In the genomic region with DNA sequence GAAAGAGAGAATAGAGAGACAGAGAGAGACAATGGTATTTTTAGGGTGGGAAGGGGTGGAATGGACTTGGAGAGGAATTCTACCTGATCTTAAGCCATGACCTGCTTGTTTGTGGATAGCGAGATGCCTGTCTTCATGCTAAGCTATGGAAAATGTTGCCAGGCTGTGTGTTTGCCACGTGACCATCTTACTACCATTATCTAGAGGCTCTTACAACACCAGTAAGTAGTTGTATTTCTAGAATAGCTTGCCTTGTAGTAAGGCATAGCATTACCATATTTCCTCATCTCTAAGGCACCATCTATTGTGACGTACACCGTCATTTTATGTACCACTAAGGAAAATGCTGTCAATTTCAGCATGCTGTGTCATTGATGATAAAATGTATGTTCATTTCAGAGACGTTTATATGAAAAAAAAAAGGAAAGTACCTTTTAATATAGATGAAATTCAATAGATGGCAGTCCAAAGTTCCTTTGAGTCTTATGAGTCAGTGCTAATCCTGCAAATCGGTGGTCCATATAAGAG, we compare ENCODE assay signal across 2 cellular contexts.
TF ChIP-seq lines count a peak whose summit lies in the region.

No MANE protein-coding gene starts in this region.

TF ChIP-seq in Ishikawa, 13 proteins besides CTCF, POLR2A, EP300 and RAD21 (continued from another document):
- TF ChIP-seq, protein P1, sequence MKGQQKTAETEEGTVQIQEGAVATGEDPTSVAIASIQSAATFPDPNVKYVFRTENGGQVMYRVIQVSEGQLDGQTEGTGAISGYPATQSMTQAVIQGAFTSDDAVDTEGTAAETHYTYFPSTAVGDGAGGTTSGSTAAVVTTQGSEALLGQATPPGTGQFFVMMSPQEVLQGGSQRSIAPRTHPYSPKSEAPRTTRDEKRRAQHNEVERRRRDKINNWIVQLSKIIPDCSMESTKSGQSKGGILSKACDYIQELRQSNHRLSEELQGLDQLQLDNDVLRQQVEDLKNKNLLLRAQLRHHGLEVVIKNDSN (IDR thresholded peaks at IDR 0.05): peak; percentile 19; the same call in 1 of the 2 replicates
- no peak for TF ChIP-seq YY1 (IDR thresholded peaks at IDR 0.05; ENCODE audit: low read depth)

TF ChIP-seq in K562, 482 proteins besides CTCF, POLR2A, EP300 and RAD21 (continued from another document):
- TF ChIP-seq, protein P2, sequence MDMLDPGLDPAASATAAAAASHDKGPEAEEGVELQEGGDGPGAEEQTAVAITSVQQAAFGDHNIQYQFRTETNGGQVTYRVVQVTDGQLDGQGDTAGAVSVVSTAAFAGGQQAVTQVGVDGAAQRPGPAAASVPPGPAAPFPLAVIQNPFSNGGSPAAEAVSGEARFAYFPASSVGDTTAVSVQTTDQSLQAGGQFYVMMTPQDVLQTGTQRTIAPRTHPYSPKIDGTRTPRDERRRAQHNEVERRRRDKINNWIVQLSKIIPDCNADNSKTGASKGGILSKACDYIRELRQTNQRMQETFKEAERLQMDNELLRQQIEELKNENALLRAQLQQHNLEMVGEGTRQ (CRISPR knock-in tag; IDR thresholded peaks at IDR 0.05): peak; percentile 48; the same call in 1 of the 2 replicates
- TF ChIP-seq RAD51 (IDR thresholded peaks at IDR 0.05; ENCODE audit: borderline replicate concordance, low read depth): peak; percentile 69
- no peak for TF ChIP-seq MECOM (CRISPR knock-in tag; IDR thresholded peaks at IDR 0.05)
- TF ChIP-seq ZNF586 (CRISPR knock-in tag; conservative IDR thresholded peaks at IDR 0.05): no peak
